In genomic region chr16:8660841-8661301, GRCh38 we compare ENCODE assay signal across 1 cellular context.
TF ChIP-seq lines count a peak whose summit lies in the region.

No MANE protein-coding gene starts in this region.

TF ChIP-seq in HepG2, 621 proteins besides CTCF, POLR2A, EP300 and RAD21 (continued from another document and continues in another):
- no peak for TF ChIP-seq ZBTB49 (CRISPR knock-in tag; IDR thresholded peaks at IDR 0.05; ENCODE audit: borderline replicate concordance)
- TF ChIP-seq USF2 (IDR thresholded peaks at IDR 0.05; ENCODE audit: low read depth, low read length) = no peak
- no peak for TF ChIP-seq USF2 (CRISPR knock-in tag; IDR thresholded peaks at IDR 0.05; ENCODE audit: borderline replicate concordance)
- TF ChIP-seq MLX (CRISPR knock-in tag; IDR thresholded peaks at IDR 0.05) = no peak
- TF ChIP-seq RXRB (CRISPR knock-in tag; IDR thresholded peaks at IDR 0.05; ENCODE audit: borderline replicate concordance) = 0 out of 2 replicates have a peak, but pooled peaks have one; percentile 38
- TF ChIP-seq FOXO1 (CRISPR knock-in tag; IDR thresholded peaks at IDR 0.05) = peak; percentile 53
- no peak for TF ChIP-seq ZNF691 (CRISPR knock-in tag; IDR thresholded peaks at IDR 0.05; ENCODE audit: borderline replicate concordance, low read depth)
- no peak for TF ChIP-seq RFX1 (IDR thresholded peaks at IDR 0.05)
- TF ChIP-seq GRHL1 (CRISPR knock-in tag; conservative IDR thresholded peaks at IDR 0.05) = no peak
- peak; percentile 75; the same call in 1 of the 2 replicates for TF ChIP-seq ZNF619 (CRISPR knock-in tag; IDR thresholded peaks at IDR 0.05)
- TF ChIP-seq AHR (CRISPR knock-in tag; IDR thresholded peaks at IDR 0.05) = no peak
- no peak for TF ChIP-seq GABPA (IDR thresholded peaks at IDR 0.05; ENCODE audit: low read depth, low read length)
- no peak for TF ChIP-seq GABPA (CRISPR knock-in tag; IDR thresholded peaks at IDR 0.05; ENCODE audit: low read depth)
- TF ChIP-seq SALL1 (CRISPR knock-in tag; IDR thresholded peaks at IDR 0.05) = peak; percentile 85
- no peak for TF ChIP-seq HNF1A (IDR thresholded peaks at IDR 0.05; ENCODE audit: low read depth)
- TF ChIP-seq HNF1A (CRISPR knock-in tag; IDR thresholded peaks at IDR 0.05; ENCODE audit: borderline replicate concordance) = no peak
- no peak for TF ChIP-seq MTF2 (CRISPR knock-in tag; IDR thresholded peaks at IDR 0.05; ENCODE audit: borderline replicate concordance)
- TF ChIP-seq ZNF460 (CRISPR knock-in tag; IDR thresholded peaks at IDR 0.05; ENCODE audit: borderline replicate concordance) = no peak
- TF ChIP-seq MIER2 (CRISPR knock-in tag; IDR thresholded peaks at IDR 0.05) = no peak
- TF ChIP-seq ZNF251 (CRISPR knock-in tag; IDR thresholded peaks at IDR 0.05) = no peak
- TF ChIP-seq ZNF839 (CRISPR knock-in tag; IDR thresholded peaks at IDR 0.05; ENCODE audit: borderline replicate concordance) = peak; percentile 65; the same call in 1 of the 2 replicates
- peak; percentile 62; the same call in 1 of the 2 replicates for TF ChIP-seq IRF9 (CRISPR knock-in tag; IDR thresholded peaks at IDR 0.05; ENCODE audit: borderline replicate concordance)
- no peak for TF ChIP-seq HMGXB3 (CRISPR knock-in tag; IDR thresholded peaks at IDR 0.05; ENCODE audit: borderline replicate concordance)
- TF ChIP-seq SAP130 (CRISPR knock-in tag; IDR thresholded peaks at IDR 0.05; ENCODE audit: low read depth) = peak; percentile 27; the same call in 1 of the 2 replicates
- no peak for TF ChIP-seq SOX13 (IDR thresholded peaks at IDR 0.05)
- peak in 1 of 2 experiments; percentile 12; a peak in 1 of 4 replicates for TF ChIP-seq SOX13 (CRISPR knock-in tag; conservative IDR thresholded peaks at IDR 0.05 in 1 of 2, IDR thresholded peaks at IDR 0.05 in 1 of 2)
- peak; percentile 48 for TF ChIP-seq FOSL2 (CRISPR knock-in tag; IDR thresholded peaks at IDR 0.05)
- no peak for TF ChIP-seq ZNF281 (CRISPR knock-in tag; IDR thresholded peaks at IDR 0.05; ENCODE audit: borderline replicate concordance)
- no peak for TF ChIP-seq MATR3 (CRISPR knock-in tag; IDR thresholded peaks at IDR 0.05)
- TF ChIP-seq SNRNP70 (IDR thresholded peaks at IDR 0.05; ENCODE audit: low read depth, low read length) = no peak
